8 cellular contexts compared by ENCODE assay signal in the genomic region with DNA sequence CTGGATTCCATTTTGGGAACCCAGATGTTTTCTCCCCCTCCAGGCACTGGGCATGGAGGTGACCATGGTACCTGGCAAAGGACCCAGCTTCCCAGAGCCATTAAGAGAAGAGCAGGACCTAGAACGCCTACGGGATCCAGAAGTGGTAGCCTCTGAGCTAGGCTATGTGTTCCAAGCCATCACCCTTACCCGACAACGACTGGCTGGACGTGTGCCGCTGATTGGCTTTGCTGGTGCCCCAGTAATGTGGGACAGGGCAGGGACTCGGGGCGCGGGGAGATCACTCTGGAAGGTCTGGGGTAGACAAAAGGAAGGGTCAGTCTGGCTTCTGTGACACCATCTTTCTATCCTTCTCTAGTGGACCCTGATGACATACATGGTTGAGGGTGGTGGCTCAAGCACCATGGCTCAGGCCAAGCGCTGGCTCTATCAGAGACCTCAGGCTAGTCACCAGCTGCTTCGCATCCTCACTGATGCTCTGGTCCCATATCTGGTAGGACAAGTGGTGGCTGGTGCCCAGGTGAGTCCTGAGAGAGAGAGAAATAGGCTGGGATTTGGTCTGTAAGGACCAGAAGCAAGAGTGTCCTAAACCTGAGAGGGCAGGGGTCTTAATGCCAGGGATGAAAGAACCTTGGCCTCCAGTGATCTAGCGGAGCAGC. TPM values are rescaled to one million over a fixed set of nuclear protein-coding genes. Genes with fewer than 3 reads are reported as not detected.
DNase-seq lines count a peak whose midpoint lies in the region; TF ChIP-seq lines count a peak whose summit lies in the region.

No MANE protein-coding gene starts in this region.

- CTCF ChIA-PET in activated naive CD4-positive, alpha-beta T cell treated with anti-CD3 and anti-CD28 coated beads, Interleukin-2, amount 10 ng/mL, durations not matched to agents 7 days and 5 days (lab: Charles Lee): interaction anchor here (0.6 to 12.4 kb wide), 19 partner anchors 19 to 555 kb away, joined by 3 to 386 read pairs (median 3); partner anchors contain the start of genes BEST4, CCDC163, EIF2B3 and MMACHC
- CTCF ChIA-PET in activated CD4-positive, alpha-beta memory T cell treated with anti-CD3 and anti-CD28 coated beads, Interleukin-2, amount 10 ng/mL, durations not matched to agents 7 days and 5 days (lab: Charles Lee): interaction anchor here (0.6 to 12.8 kb wide), 20 partner anchors 17 to 555 kb away, joined by 3 to 331 read pairs (median 5); partner anchors contain the start of genes EIF2B3, MUTYH, PLK3 and RNU5D-1

- H3K27me3 ChIP-seq in iPS-20b (ENCODE audit: insufficient read depth, low read length) (no peaks in the 10 kb centered on the region), subcutaneous abdominal adipose tissue (ENCODE audit: control insufficient read depth in 5 of 5, insufficient read depth in 4 of 5, low read length in 5 of 5) (no peaks in the 10 kb centered on the region), BE2C (no peaks in the 10 kb centered on the region)

- peak overlapping the region; percentile 84; the same call in 1 of the 2 replicates for H3K9ac ChIP-seq in iPS-20b (ENCODE audit: low read depth, low read length)
- peak overlapping the region in 3 of 5 donors; percentile 1 to 86 (median 81) for H3K9ac ChIP-seq in subcutaneous abdominal adipose tissue (ENCODE audit: low read length in 5 of 5)

- H3K4me1 ChIP-seq in iPS-20b (ENCODE audit: insufficient read depth, low read length) (peaks cover 5% of the 10 kb centered on the region; the same call in 1 of the 2 replicates), subcutaneous abdominal adipose tissue (ENCODE audit: control insufficient read depth in 5 of 5, insufficient read depth in 5 of 5, low read length in 5 of 5) (peaks cover 11 to 53% (median 50%) of the 10 kb centered on the region in 5 donors), BE2C (peaks cover 3% of the 10 kb centered on the region; the same call in 1 of the 2 replicates)

- H3K4me3 Mint-ChIP-seq in activated naive CD4-positive, alpha-beta T cell treated with anti-CD3 and anti-CD28 coated beads, Interleukin-2, amount 10 ng/mL, durations not matched to agents 7 days and 5 days: peak overlapping the region; percentile 74
- peak overlapping the region; percentile 81 for H3K4me3 Mint-ChIP-seq in activated CD4-positive, alpha-beta memory T cell treated with anti-CD3 and anti-CD28 coated beads, Interleukin-2, amount 10 ng/mL, durations not matched to agents 7 days and 5 days

- no peaks in the 10 kb centered on the region for H3K27me3 Mint-ChIP-seq in activated naive CD4-positive, alpha-beta T cell treated with anti-CD3 and anti-CD28 coated beads, Interleukin-2, amount 10 ng/mL, durations not matched to agents 7 days and 5 days
- H3K27me3 Mint-ChIP-seq in activated CD4-positive, alpha-beta memory T cell treated with anti-CD3 and anti-CD28 coated beads, Interleukin-2, amount 10 ng/mL, durations not matched to agents 7 days and 5 days: no peaks in the 10 kb centered on the region

- H3K36me3 Mint-ChIP-seq in activated naive CD4-positive, alpha-beta T cell treated with anti-CD3 and anti-CD28 coated beads, Interleukin-2, amount 10 ng/mL, durations not matched to agents 7 days and 5 days: peaks cover 6% of the 10 kb centered on the region
- H3K36me3 Mint-ChIP-seq in activated CD4-positive, alpha-beta memory T cell treated with anti-CD3 and anti-CD28 coated beads, Interleukin-2, amount 10 ng/mL, durations not matched to agents 7 days and 5 days (ENCODE audit: low read depth): peaks cover 13% of the 10 kb centered on the region

- H3K4me1 Mint-ChIP-seq in activated naive CD4-positive, alpha-beta T cell treated with anti-CD3 and anti-CD28 coated beads, Interleukin-2, amount 10 ng/mL, durations not matched to agents 7 days and 5 days: peaks cover 42% of the 10 kb centered on the region
- H3K4me1 Mint-ChIP-seq in activated CD4-positive, alpha-beta memory T cell treated with anti-CD3 and anti-CD28 coated beads, Interleukin-2, amount 10 ng/mL, durations not matched to agents 7 days and 5 days: peaks cover 47% of the 10 kb centered on the region

- POLR2A ChIA-PET in activated CD4-positive, alpha-beta memory T cell treated with anti-CD3 and anti-CD28 coated beads, Interleukin-2, amount 10 ng/mL, durations not matched to agents 7 days and 5 days (lab: Charles Lee): interaction anchor here (0.7 to 5.8 kb wide), 13 partner anchors 28 to 326 kb away, joined by 3 to 61 read pairs (median 6); partner anchors contain the start of genes EIF2B3, MUTYH, RNU5D-1 and RPS8

- H3K36me3 ChIP-seq in iPS-20b (ENCODE audit: insufficient read depth, low read depth, low read length): peaks cover 26% of the 10 kb centered on the region
- peaks cover 4 to 31% (median 25%) of the 10 kb centered on the region in 5 donors for H3K36me3 ChIP-seq in subcutaneous abdominal adipose tissue (ENCODE audit: control insufficient read depth in 5 of 5, insufficient read depth in 5 of 5, low read length in 5 of 5)
- H3K36me3 ChIP-seq in BE2C: no peaks in the 10 kb centered on the region

- H3K4me3 ChIP-seq in iPS-20b (ENCODE audit: low read length): peak overlapping the region; percentile 85; the same call in 1 of the 2 replicates
- peak overlapping the region in 1 of 5 donors; percentile 2 for H3K4me3 ChIP-seq in subcutaneous abdominal adipose tissue (ENCODE audit: low read depth in 1 of 5, low read length in 5 of 5)
- no peak overlapping the region for H3K4me3 ChIP-seq in BE2C (ENCODE audit: low read depth, low read length)

- peak overlapping the region; percentile 39 for H3K27ac Mint-ChIP-seq in activated naive CD4-positive, alpha-beta T cell treated with anti-CD3 and anti-CD28 coated beads, Interleukin-2, amount 10 ng/mL, durations not matched to agents 7 days and 5 days
- H3K27ac Mint-ChIP-seq in activated CD4-positive, alpha-beta memory T cell treated with anti-CD3 and anti-CD28 coated beads, Interleukin-2, amount 10 ng/mL, durations not matched to agents 7 days and 5 days: no peak overlapping the region

- no peak for DNase-seq in activated naive CD4-positive, alpha-beta T cell treated with anti-CD3 and anti-CD28 coated beads, Interleukin-2, amount 10 ng/mL, durations not matched to agents 7 days and 5 days
- no peak for DNase-seq in activated naive CD4-positive, alpha-beta T cell (lab: John Stamatoyannopoulos, UW)
- no peak for DNase-seq in activated CD4-positive, alpha-beta memory T cell treated with anti-CD3 and anti-CD28 coated beads, Interleukin-2, amount 10 ng/mL, durations not matched to agents 7 days and 5 days
- DNase-seq in NCI-H446 (lab: John Stamatoyannopoulos, UW) (no peak), BE2C (no peak), occipital lobe (lab: John Stamatoyannopoulos, UW) (no peak)

- H3K9me3 Mint-ChIP-seq in activated naive CD4-positive, alpha-beta T cell treated with anti-CD3 and anti-CD28 coated beads, Interleukin-2, amount 10 ng/mL, durations not matched to agents 7 days and 5 days: no peaks in the 10 kb centered on the region
- no peaks in the 10 kb centered on the region for H3K9me3 Mint-ChIP-seq in activated CD4-positive, alpha-beta memory T cell treated with anti-CD3 and anti-CD28 coated beads, Interleukin-2, amount 10 ng/mL, durations not matched to agents 7 days and 5 days

- TF ChIP-seq CTCF in BE2C (IDR thresholded peaks at IDR 0.05; ENCODE audit: low read depth, low read length): no peak

- H3K27ac ChIP-seq in iPS-20b (ENCODE audit: low read length) (no peak overlapping the region), subcutaneous abdominal adipose tissue (ENCODE audit: low read depth, low read length) (no peak overlapping the region)

- no peaks in the 10 kb centered on the region for H3K9me3 ChIP-seq in iPS-20b (ENCODE audit: insufficient read depth, low read depth, low read length)
- no peaks in the 10 kb centered on the region for H3K9me3 ChIP-seq in subcutaneous abdominal adipose tissue (ENCODE audit: control insufficient read depth in 5 of 5, low read length in 5 of 5)
- no peaks in the 10 kb centered on the region for H3K9me3 ChIP-seq in BE2C

RNA-seq across cellular contexts. Expression of gene UROD, which starts 1.6 kb away (rescaled TPM):
- 10 to 100 TPM; 67.1 to 74.9 TPM for total RNA-seq in activated CD4-positive, alpha-beta memory T cell treated with anti-CD3 and anti-CD28 coated beads, Interleukin-2, amount 10 ng/mL, durations not matched to agents 7 days and 5 days
- 80.2 TPM for polyA plus RNA-seq in BE2C (2012; ENCODE audit: insufficient read depth, insufficient read length, low read depth)
- 61.8 TPM for total RNA-seq in occipital lobe

RNA-seq across cellular contexts. Expression of gene HECTD3, which starts 2.6 kb away (rescaled TPM):
- 10 to 100 TPM; 40.3 to 43.5 TPM for total RNA-seq in activated CD4-positive, alpha-beta memory T cell treated with anti-CD3 and anti-CD28 coated beads, Interleukin-2, amount 10 ng/mL, durations not matched to agents 7 days and 5 days
- polyA plus RNA-seq in BE2C (2012; ENCODE audit: insufficient read depth, insufficient read length, low read depth): 11.2 TPM
- total RNA-seq in occipital lobe: 17.6 TPM

RNA-seq across cellular contexts. Expression of gene EIF2B3, which starts 27.3 kb away (rescaled TPM):
- total RNA-seq in activated CD4-positive, alpha-beta memory T cell treated with anti-CD3 and anti-CD28 coated beads, Interleukin-2, amount 10 ng/mL, durations not matched to agents 7 days and 5 days: 10 to 100 TPM; 18.2 to 18.5 TPM
- 20.5 TPM for polyA plus RNA-seq in BE2C (2012; ENCODE audit: insufficient read depth, insufficient read length, low read depth)
- total RNA-seq in occipital lobe: 33.1 TPM
